8 cellular contexts compared by ENCODE assay signal in genomic region chr7:48090095-48090805, GRCh38. TPM values are rescaled to one million over a fixed set of nuclear protein-coding genes. Genes with fewer than 3 reads are reported as not detected.
A peak's percentile ranks its signal among the peaks of the same experiment; 100 is the strongest.
DNase-seq lines count a peak whose midpoint lies in the region; ATAC-seq and TF ChIP-seq lines count a peak whose summit lies in the region.

No MANE protein-coding gene starts in this region.

- no peaks in the 10 kb centered on the region for H3K9me3 Mint-ChIP-seq in nephron progenitor cell

- peaks cover 0 to 54% (median 5%) of the 10 kb centered on the region in 11 experiments; a peak in 11 of 22 replicates for H3K36me3 ChIP-seq in BLaER1 treated with 17β-estradiol and CSF1 and Interleukin-3, amounts not matched to agents 10 nM and 100 nM
- peaks cover 0 to 43% (median 30%) of the 10 kb centered on the region in 4 donors for H3K36me3 ChIP-seq in esophagus muscularis mucosa

- peak overlapping the region; percentile 90 to 99 (median 93); a peak in 20 of 22 replicates for H3K4me2 ChIP-seq in BLaER1 treated with 17β-estradiol and CSF1 and Interleukin-3, amounts not matched to agents 10 nM and 100 nM

- peak overlapping the region; percentile 84 for H3K4me3 Mint-ChIP-seq in nephron progenitor cell

- peaks cover 0 to 32% (median 3%) of the 10 kb centered on the region in 11 experiments; a peak in 7 of 22 replicates for H4K20me1 ChIP-seq in BLaER1 treated with 17β-estradiol and CSF1 and Interleukin-3, amounts not matched to agents 10 nM and 100 nM

- H3K4me1 Mint-ChIP-seq in nephron progenitor cell: peaks cover 66% of the 10 kb centered on the region

- no peak for TF ChIP-seq CTCF in esophagus muscularis mucosa (IDR thresholded peaks at IDR 0.05)
- TF ChIP-seq CTCF in nephron progenitor cell (IDR thresholded peaks at IDR 0.05): no peak

- no peaks in the 10 kb centered on the region for H3K27me3 Mint-ChIP-seq in nephron progenitor cell (ENCODE audit: low read depth, poor library complexity)

- H3K27ac Mint-ChIP-seq in nephron progenitor cell: no peak overlapping the region

- H3K4me1 ChIP-seq in BLaER1 treated with 17β-estradiol and CSF1 and Interleukin-3, amounts not matched to agents 10 nM and 100 nM: peaks cover 40 to 88% (median 68%) of the 10 kb centered on the region in 10 experiments
- peaks cover 25 to 38% (median 28%) of the 10 kb centered on the region in 4 donors for H3K4me1 ChIP-seq in esophagus muscularis mucosa

- ATAC-seq in HG03159 (IDR thresholded peaks at IDR 0.05; ENCODE audit: unreplicated experiment): no peak
- ATAC-seq in HG02571 (IDR thresholded peaks at IDR 0.05; ENCODE audit: unreplicated experiment): no peak

- DNase-seq in esophagus muscularis mucosa (ENCODE audit: extremely low spot score) (peak; percentile 91), nephron progenitor cell (peak; percentile 43), NCI-H2029 (lab: John Stamatoyannopoulos, UW) (no peak), NCI-H2171 (lab: John Stamatoyannopoulos, UW) (no peak)

- TF ChIP-seq POLR2A in esophagus muscularis mucosa (IDR thresholded peaks at IDR 0.05; ENCODE audit: low read depth): no peak

- peaks cover 23% of the 10 kb centered on the region for H3K36me3 Mint-ChIP-seq in nephron progenitor cell (ENCODE audit: low read depth)

- WGBS in esophagus muscularis mucosa: 61% methylated on average over 27 of the region's 28 CpGs

- intact Hi-C loops in esophagus muscularis mucosa (cut with DNase I): loop anchor here (2.0 kb wide), 1 partner anchor 111 kb away; the partner anchor contains the start of gene HUS1

- H3K9ac ChIP-seq in BLaER1 treated with 17β-estradiol and CSF1 and Interleukin-3, amounts not matched to agents 10 nM and 100 nM: peak overlapping the region in 8 of 11 experiments; percentile 81 to 95 (median 89); a peak in 14 of 22 replicates

- no peaks in the 10 kb centered on the region; a peak in 1 of 22 replicates for H3K9me3 ChIP-seq in BLaER1 treated with 17β-estradiol and CSF1 and Interleukin-3, amounts not matched to agents 10 nM and 100 nM (replicated peaks in 1 of 11)
- no peaks in the 10 kb centered on the region for H3K9me3 ChIP-seq in esophagus muscularis mucosa

- H3K4me3 ChIP-seq in BLaER1 treated with 17β-estradiol and CSF1 and Interleukin-3, amounts not matched to agents 10 nM and 100 nM: peak overlapping the region; percentile 60 to 98 (median 76); a peak in 19 of 20 replicates
- peak overlapping the region; percentile 71 to 94 (median 90) for H3K4me3 ChIP-seq in esophagus muscularis mucosa

- H3K27ac ChIP-seq in BLaER1 treated with 17β-estradiol and CSF1 and Interleukin-3, amounts not matched to agents 10 nM and 100 nM: peak overlapping the region in 4 of 11 experiments; percentile 83 to 97 (median 92); a peak in 8 of 22 replicates
- peak overlapping the region; percentile 85 to 90 (median 86) for H3K27ac ChIP-seq in esophagus muscularis mucosa (replicated peaks in 1 of 4)

- no peak for TF ChIP-seq EP300 in esophagus muscularis mucosa (IDR thresholded peaks at IDR 0.05)

- peaks cover 0 to 67% (median 32%) of the 10 kb centered on the region in 11 experiments; a peak in 18 of 22 replicates for H3K27me3 ChIP-seq in BLaER1 treated with 17β-estradiol and CSF1 and Interleukin-3, amounts not matched to agents 10 nM and 100 nM
- no peaks in the 10 kb centered on the region for H3K27me3 ChIP-seq in esophagus muscularis mucosa

TF ChIP-seq in PFSK-1, 5 proteins besides CTCF, POLR2A, EP300 and RAD21:
- TF ChIP-seq SIN3A (IDR thresholded peaks at IDR 0.05; ENCODE audit: borderline replicate concordance, insufficient read depth, low read length) (no peak), REST (IDR thresholded peaks at IDR 0.05; ENCODE audit: insufficient read depth in 1 of 2, low read depth in 2 of 2, low read length in 2 of 2) (no peak), TAF1 (IDR thresholded peaks at IDR 0.05; ENCODE audit: borderline replicate concordance, insufficient read depth, low read length) (no peak), FOXP2 (optimal IDR thresholded peaks at IDR 0.05; ENCODE audit: borderline replicate concordance, extremely low read depth, extremely low read length, insufficient read depth) (no peak), POLR2AphosphoS5 (IDR thresholded peaks at IDR 0.05; ENCODE audit: low read depth, low read length) (0 out of 2 replicates have a peak, but pooled peaks have one; percentile 19)

RNA-seq across cellular contexts. Expression of gene UPP1, which starts 1.2 kb away (rescaled TPM):
- polyA plus RNA-seq in PFSK-1 (2012; ENCODE audit: insufficient read length, low read depth): 523 TPM
- total RNA-seq in esophagus muscularis mucosa: 10 to 100 TPM in 3 of 4 donors, 1 to 10 TPM in 1; 7.1 to 26.8 (median 10.6) TPM

RNA-seq across cellular contexts. Expression of gene C7orf57, which starts 54.9 kb away (rescaled TPM):
- 0.56 TPM for polyA plus RNA-seq in PFSK-1 (2012; ENCODE audit: insufficient read length, low read depth)
- total RNA-seq in esophagus muscularis mucosa: not detected

Comparison
In these comparisons a context has a peak if more than half of its experiments do, and no peak if none do; other contexts are left out.
1. DNase-seq: peak in esophagus muscularis mucosa (single experiment) and nephron progenitor cell (single experiment); none in NCI-H2029 (single experiment) and NCI-H2171 (single experiment).